21 cellular contexts compared by ENCODE assay signal in the genomic region with DNA sequence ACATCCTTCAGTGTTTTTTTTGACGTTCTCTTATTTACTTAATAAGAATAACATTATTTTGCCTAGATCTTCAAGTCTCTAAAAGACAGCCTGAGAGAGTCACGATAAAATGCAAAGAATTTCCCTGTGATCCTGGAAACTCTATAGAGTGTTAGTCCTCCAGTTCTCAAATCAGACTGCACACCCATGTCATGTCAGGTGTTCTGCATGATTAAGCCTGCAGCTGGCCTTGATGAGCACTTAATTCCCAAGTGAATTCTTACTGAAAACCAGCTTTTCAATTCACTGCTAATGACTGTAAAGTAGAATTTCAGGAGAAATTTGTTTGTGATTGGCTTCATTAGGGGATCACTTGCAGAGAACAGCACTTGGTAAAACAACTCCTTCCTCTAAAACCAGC. TPM values are rescaled to one million over a fixed set of nuclear protein-coding genes. Genes with fewer than 3 reads are reported as not detected.
DNase-seq lines count a peak whose midpoint lies in the region; ATAC-seq and TF ChIP-seq lines count a peak whose summit lies in the region.
"Had no signal": no experiment of that assay in that cellular context is flagged by ENCODE, and none has a peak within 500 bp of the region (broad histone marks: within the 10 kb centered on the region; RNA-seq: fewer than 3 reads in every experiment).

No MANE protein-coding gene starts in this region.

- peak overlapping the region; percentile 48 for H3K4me3 Mint-ChIP-seq in activated B cell treated with CpG ODN at 0.5 μM for 24 hours
- H3K4me3 Mint-ChIP-seq: activated CD4-positive, alpha-beta T cell treated with anti-CD3 and anti-CD28 coated beads, Interleukin-2, amount 10 ng/mL, durations not matched to agents 24 days and 14 days; activated naive CD8-positive, alpha-beta T cell; mesothelial cell of epicardium; neural progenitor cell had no signal

- peak overlapping the region; percentile 61 for H3K4me2 ChIP-seq in DOHH2 (ENCODE audit: low read length)
- H3K4me2 ChIP-seq: neural progenitor cell had no signal

- no peaks in the 10 kb centered on the region for H3K79me2 ChIP-seq in DOHH2 (ENCODE audit: control insufficient read depth, low read length)

- CTCF ChIA-PET in activated B cell treated with CpG ODN at 0.5 μM for 24 hours (lab: Charles Lee) = interaction anchor here (1.2 to 1.9 kb wide), 2 partner anchors 13 to 46 kb away, joined by 7 to 8 read pairs; no protein-coding TSS in a partner anchor

- H3K4me3 ChIP-seq in DOHH2 (ENCODE audit: low read length) = peak overlapping the region; percentile 24
- H3K4me3 ChIP-seq: breast epithelium, HAP-1, heart right ventricle, neural progenitor cell, right atrium auricular region, SJSA1 had no signal

- H3K27me3 Mint-ChIP-seq in activated B cell treated with CpG ODN at 0.5 μM for 24 hours = no peaks in the 10 kb centered on the region
- H3K27me3 Mint-ChIP-seq: activated CD4-positive, alpha-beta T cell treated with anti-CD3 and anti-CD28 coated beads, Interleukin-2, amount 10 ng/mL, durations not matched to agents 24 days and 14 days; activated naive CD8-positive, alpha-beta T cell had no signal

- ATAC-seq in GM19463 (IDR thresholded peaks at IDR 0.05; ENCODE audit: unreplicated experiment) = peak; percentile 26
- peak; percentile 47 for ATAC-seq in HG03108 (IDR thresholded peaks at IDR 0.05; ENCODE audit: unreplicated experiment)
- ATAC-seq in activated B cell treated with CpG ODN at 0.5 μM for 24 hours (ENCODE audit: low read depth) = peak; percentile 71
- no peak for ATAC-seq in Right ventricle myocardium superior (ENCODE audit: poor library complexity)
- ATAC-seq in HG02623 (IDR thresholded peaks at IDR 0.05; ENCODE audit: unreplicated experiment) = no peak
- ATAC-seq: heart right ventricle had no signal

- no peaks in the 10 kb centered on the region for H3K36me3 ChIP-seq in DOHH2 (ENCODE audit: control insufficient read depth, low read length)
- H3K36me3 ChIP-seq: BE2C, breast epithelium, HAP-1, neural progenitor cell, right atrium auricular region had no signal

- DNase-seq in activated B cell treated with CpG ODN at 0.5 μM for 24 hours (no peak), ecto neural progenitor cell (ENCODE audit: low spot score) (no peak), Right ventricle myocardium superior (no peak), DMS153 (lab: John Stamatoyannopoulos, UW) (no peak)
- DNase-seq: activated CD4-positive, alpha-beta T cell treated with anti-CD3 and anti-CD28 coated beads, Interleukin-2, amount 10 ng/mL, durations not matched to agents 24 days and 14 days; BE2C; heart right ventricle; T1000 had no signal

- intact Hi-C loops in activated B cell treated with CpG ODN at 0.5 μM for 24 hours (cut with micrococcal nuclease) (loop anchor here (1.0 kb wide), 1 partner anchor 67 kb away; no protein-coding TSS in a partner anchor), Right ventricle myocardium superior (cut with DNase I) (no loop called here)

- peaks cover 63% of the 10 kb centered on the region for H3K4me1 Mint-ChIP-seq in activated B cell treated with CpG ODN at 0.5 μM for 24 hours
- H3K4me1 Mint-ChIP-seq: mesothelial cell of epicardium, neural progenitor cell had no signal

- no peaks in the 10 kb centered on the region for H3K9me3 ChIP-seq in DOHH2 (ENCODE audit: control insufficient read depth, insufficient read depth, low read length)
- H3K9me3 ChIP-seq: BE2C, breast epithelium, HAP-1, heart right ventricle, right atrium auricular region, SJSA1 had no signal

- H3K27ac ChIP-seq in DOHH2 (ENCODE audit: low read depth, low read length) = peak overlapping the region; percentile 9; the same call in 1 of the 2 replicates
- H3K27ac ChIP-seq: breast epithelium, heart right ventricle, neural progenitor cell, right atrium auricular region, SJSA1 had no signal

- H3F3A ChIP-seq in DOHH2 (ENCODE audit: control insufficient read depth, insufficient read depth) = no peaks in the 10 kb centered on the region

- H4K20me1 ChIP-seq in DOHH2 (ENCODE audit: control insufficient read depth, insufficient read depth, low read depth, low read length) = no peaks in the 10 kb centered on the region

- H3K36me3 Mint-ChIP-seq in activated B cell treated with CpG ODN at 0.5 μM for 24 hours (ENCODE audit: low read depth) = peaks cover 53% of the 10 kb centered on the region

- no peaks in the 10 kb centered on the region for H3K27me3 ChIP-seq in DOHH2 (ENCODE audit: control insufficient read depth, low read length)
- H3K27me3 ChIP-seq: BE2C, breast epithelium, heart right ventricle, neural progenitor cell, right atrium auricular region, SJSA1 had no signal

- POLR2A ChIA-PET in activated B cell treated with CpG ODN at 0.5 μM for 24 hours (lab: Charles Lee) = interaction anchor here (0.5 to 2.3 kb wide), 7 partner anchors 29 to 79 kb away, joined by 3 to 13 read pairs (median 5); a partner anchor contains a TSS

- H3K4me1 ChIP-seq in DOHH2 (ENCODE audit: control insufficient read depth, low read length) = peaks cover 48% of the 10 kb centered on the region
- H3K4me1 ChIP-seq: BE2C, breast epithelium, right atrium auricular region had no signal

- no peaks in the 10 kb centered on the region for H3K9me3 Mint-ChIP-seq in activated B cell treated with CpG ODN at 0.5 μM for 24 hours
- H3K9me3 Mint-ChIP-seq: activated CD4-positive, alpha-beta T cell treated with anti-CD3 and anti-CD28 coated beads, Interleukin-2, amount 10 ng/mL, durations not matched to agents 24 days and 14 days; mesothelial cell of epicardium; neural progenitor cell had no signal

- no peaks in the 10 kb centered on the region for H3K9me2 ChIP-seq in DOHH2 (replicated peaks; ENCODE audit: control insufficient read depth, low read length)

- H3K27ac Mint-ChIP-seq in activated B cell treated with CpG ODN at 0.5 μM for 24 hours = peak overlapping the region; percentile 86
- H3K27ac Mint-ChIP-seq: activated CD4-positive, alpha-beta T cell treated with anti-CD3 and anti-CD28 coated beads, Interleukin-2, amount 10 ng/mL, durations not matched to agents 24 days and 14 days; activated naive CD8-positive, alpha-beta T cell; mesothelial cell of epicardium; neural progenitor cell had no signal

- no peak for TF ChIP-seq CTCF in DOHH2 (IDR thresholded peaks at IDR 0.05; ENCODE audit: low read depth, low read length, poor library complexity, severe bottlenecking)
- no peak for TF ChIP-seq CTCF in activated B cell treated with CpG ODN at 0.5 μM for 24 hours (IDR thresholded peaks at IDR 0.05)

RNA-seq across cellular contexts. Expression of a gene that starts 41.9 kb away (rescaled TPM):
- total RNA-seq in activated B cell treated with CpG ODN at 0.5 μM for 24 hours = 28.3 and 35.2 TPM in 2 replicates
- total RNA-seq in Right ventricle myocardium superior = 6.6 TPM

RNA-seq across cellular contexts. Expression of a gene that starts 41.9 kb away (rescaled TPM):
- total RNA-seq in activated B cell treated with CpG ODN at 0.5 μM for 24 hours (31.5 and 32.1 TPM in 2 replicates), Right ventricle myocardium superior (5.2 TPM)

RNA-seq across cellular contexts. Expression of a gene that starts 53.8 kb away (rescaled TPM):
- total RNA-seq in activated B cell treated with CpG ODN at 0.5 μM for 24 hours = 0.34 and 0.58 TPM in 2 replicates
- not detected for total RNA-seq in Right ventricle myocardium superior
- total RNA-seq: activated CD4-positive, alpha-beta T cell treated with anti-CD3 and anti-CD28 coated beads, Interleukin-2, amount 10 ng/mL, durations not matched to agents 24 days and 14 days; breast epithelium; dermis microvascular lymphatic vessel endothelial cell; mesothelial cell of epicardium; right atrium auricular region; temporal lobe had no signal

Comparison
In these comparisons a context has a peak if more than half of its experiments do, and no peak if none do; other contexts are left out.
1. ATAC-seq: peak in GM19463 (single experiment), HG03108 (single experiment) and activated B cell treated with CpG ODN at 0.5 μM for 24 hours (single experiment); none in Right ventricle myocardium superior (single experiment) and HG02623 (single experiment).